26 cellular contexts compared by ENCODE assay signal in the genomic region with DNA sequence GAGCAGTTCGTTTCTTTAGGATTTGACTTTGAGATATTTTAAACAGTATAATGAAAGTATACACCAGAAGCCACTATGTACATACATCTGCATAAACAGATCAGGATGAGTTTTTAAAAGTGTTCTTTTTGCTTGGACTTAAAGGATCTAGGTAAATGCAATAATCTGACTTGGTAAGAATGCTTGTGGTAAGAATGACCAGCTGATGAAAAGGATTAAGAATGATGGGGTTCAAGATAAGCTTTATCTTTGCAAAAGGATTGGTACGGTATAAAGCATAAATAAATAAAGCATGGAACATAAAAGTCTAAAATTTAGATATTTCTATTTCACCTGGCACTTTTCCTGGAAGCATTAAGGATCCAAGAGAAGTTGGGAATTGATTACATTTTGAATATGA. TPM values are rescaled to one million over a fixed set of nuclear protein-coding genes. Genes with fewer than 3 reads are reported as not detected.
A peak's percentile ranks its signal among the peaks of the same experiment; 100 is the strongest.
DNase-seq lines count a peak whose midpoint lies in the region; ATAC-seq and TF ChIP-seq lines count a peak whose summit lies in the region.
"Had no signal": no experiment of that assay in that cellular context is flagged by ENCODE, and none has a peak within 500 bp of the region (broad histone marks: within the 10 kb centered on the region; RNA-seq: fewer than 3 reads in every experiment).

No MANE protein-coding gene starts in this region.

- no peaks in the 10 kb centered on the region for H3K79me2 ChIP-seq in Loucy (ENCODE audit: insufficient read depth, low read length)

- no peaks in the 10 kb centered on the region for H3K27me3 ChIP-seq in AG04450 (ENCODE audit: control insufficient read depth, insufficient read depth, low read length)
- H3K27me3 ChIP-seq in Loucy (ENCODE audit: insufficient read depth, low read length, poor library complexity, severe bottlenecking) = no peaks in the 10 kb centered on the region
- H3K27me3 ChIP-seq: adrenal gland; BLaER1 treated with 17β-estradiol and CSF1 and Interleukin-3, amounts not matched to agents 10 nM and 100 nM; upper lobe of right lung had no signal

- no CpG with 5 or more reads among the region's 2 CpGs for WGBS in mesodermal cell (ENCODE audit: insufficient coverage in 2 of 2), 2 experiments

- POLR2A ChIA-PET in AG04450 (lab: Yijun Ruan, JAX) = no interaction called here

- TF ChIP-seq CTCF in AG04450 (IDR thresholded peaks at IDR 0.05; ENCODE audit: low read depth, low read length) (no peak), Loucy (conservative IDR thresholded peaks at IDR 0.05; ENCODE audit: low read length) (no peak), chondrocyte (IDR thresholded peaks at IDR 0.05) (no peak)

- peaks cover 31% of the 10 kb centered on the region for H3K4me1 Mint-ChIP-seq in chondrocyte (ENCODE audit: low read depth)
- H3K4me1 Mint-ChIP-seq: activated CD4-positive, alpha-beta T cell treated with anti-CD3 and anti-CD28 coated beads, Interleukin-2, amount 10 ng/mL, durations not matched to agents 24 days and 14 days; memory B cell; naive B cell; stimulated activated effector memory CD8-positive, alpha-beta T cell treated with anti-CD3 and anti-CD28 coated beads, Interleukin-12 subunit alpha, Interleukin-12 subunit beta, amount 100 ng/mL, for 72 hours had no signal

- H3K36me3 ChIP-seq in Loucy (ENCODE audit: insufficient read depth, low read length) = no peaks in the 10 kb centered on the region
- H3K36me3 ChIP-seq in mesodermal cell (ENCODE audit: control insufficient read depth, insufficient read depth, low read length) = no peaks in the 10 kb centered on the region
- H3K36me3 ChIP-seq: adrenal gland; BLaER1 treated with 17β-estradiol and CSF1 and Interleukin-3, amounts not matched to agents 10 nM and 100 nM; upper lobe of right lung had no signal

- H3K4me3 ChIP-seq in AG04450 (ENCODE audit: low read depth, low read length) (no peak overlapping the region), Loucy (ENCODE audit: low read length, poor library complexity, severe bottlenecking) (no peak overlapping the region), mesodermal cell (ENCODE audit: extremely low read depth, insufficient read depth, low read length, poor library complexity, severe bottlenecking) (no peak overlapping the region)
- H3K4me3 ChIP-seq: adrenal gland; BLaER1 treated with 17β-estradiol and CSF1 and Interleukin-3, amounts not matched to agents 10 nM and 100 nM; upper lobe of right lung had no signal

- H3K36me3 Mint-ChIP-seq in chondrocyte (ENCODE audit: low read depth) = no peaks in the 10 kb centered on the region
- H3K36me3 Mint-ChIP-seq: stimulated activated effector memory CD8-positive, alpha-beta T cell treated with anti-CD3 and anti-CD28 coated beads, Interleukin-12 subunit alpha, Interleukin-12 subunit beta, amount 100 ng/mL, for 72 hours had no signal

- no peaks in the 10 kb centered on the region for H3K27me3 Mint-ChIP-seq in chondrocyte (ENCODE audit: low read depth)
- H3K27me3 Mint-ChIP-seq: activated CD4-positive, alpha-beta T cell treated with anti-CD3 and anti-CD28 coated beads, Interleukin-2, amount 10 ng/mL, durations not matched to agents 24 days and 14 days; dendritic cell treated with granulocyte-macrophage colony-stimulating factor and Interleukin-4, amounts not matched to agents 40 ng/mL and 50 ng/mL, for 4 days; memory B cell; naive B cell had no signal

- ATAC-seq in GM18909 (IDR thresholded peaks at IDR 0.05; ENCODE audit: poor library complexity, unreplicated experiment) (no peak), GM19452 (IDR thresholded peaks at IDR 0.05; ENCODE audit: unreplicated experiment) (no peak)
- ATAC-seq: activated T-cell treated with anti-CD3 and anti-CD28 coated beads, Interleukin-2, amount 50 U/mL, for 4 hours; stimulated activated effector memory CD8-positive, alpha-beta T cell treated with anti-CD3 and anti-CD28 coated beads, Interleukin-12 subunit alpha, Interleukin-12 subunit beta, amount 100 ng/mL, for 72 hours had no signal

- CTCF ChIA-PET in AG04450 (lab: Charles Lee) = interaction anchor here (3.2 kb wide), 1 partner anchor 8 kb away, joined by 11 read pairs; no protein-coding TSS in a partner anchor

- no peak overlapping the region for H3K4me2 ChIP-seq in Loucy (ENCODE audit: low read depth, low read length, poor library complexity, severe bottlenecking)

- peak overlapping the region; percentile 98 for H3K27ac ChIP-seq in AG04450 (ENCODE audit: low read depth, low read length)
- H3K27ac ChIP-seq in mesodermal cell (ENCODE audit: low read depth, low read length, severe bottlenecking) = peak overlapping the region; percentile 79
- H3K27ac ChIP-seq: adrenal gland; BLaER1 treated with 17β-estradiol and CSF1 and Interleukin-3, amounts not matched to agents 10 nM and 100 nM; upper lobe of right lung; VCaP had no signal

- H4K20me1 ChIP-seq in Loucy (ENCODE audit: insufficient read depth, low read length, poor library complexity, severe bottlenecking) = no peaks in the 10 kb centered on the region
- H4K20me1 ChIP-seq: BLaER1 treated with 17β-estradiol and CSF1 and Interleukin-3, amounts not matched to agents 10 nM and 100 nM had no signal

- no peaks in the 10 kb centered on the region for H3F3A ChIP-seq in Loucy (ENCODE audit: low read depth)

- peak overlapping the region; percentile 60 for H3K27ac Mint-ChIP-seq in chondrocyte (ENCODE audit: unreplicated experiment)
- H3K27ac Mint-ChIP-seq: activated CD4-positive, alpha-beta T cell treated with anti-CD3 and anti-CD28 coated beads, Interleukin-2, amount 10 ng/mL, durations not matched to agents 24 days and 14 days; dendritic cell treated with granulocyte-macrophage colony-stimulating factor and Interleukin-4, amounts not matched to agents 40 ng/mL and 50 ng/mL, for 4 days; memory B cell; naive B cell; stimulated activated effector memory CD8-positive, alpha-beta T cell treated with anti-CD3 and anti-CD28 coated beads, Interleukin-12 subunit alpha, Interleukin-12 subunit beta, amount 100 ng/mL, for 72 hours; T-helper 2 cell treated with Interferon-gamma antibody and Interleukin-4, amounts not matched to agents 5 μg/mL and 100 μg/mL, for 36 hours had no signal

- H3K4me1 ChIP-seq in Loucy (ENCODE audit: insufficient read depth, low read length, poor library complexity, severe bottlenecking) = peaks cover 16% of the 10 kb centered on the region
- H3K4me1 ChIP-seq in mesodermal cell (ENCODE audit: control insufficient read depth, insufficient read depth, low read length, poor library complexity, severe bottlenecking) = peaks cover 18% of the 10 kb centered on the region
- H3K4me1 ChIP-seq: adrenal gland, Caco-2, upper lobe of right lung had no signal

- no peaks in the 10 kb centered on the region for H3K9me3 ChIP-seq in AG04450 (ENCODE audit: control insufficient read depth, insufficient read depth, low read length)
- H3K9me3 ChIP-seq in Loucy (ENCODE audit: insufficient read depth, low read depth, low read length) = no peaks in the 10 kb centered on the region
- no peaks in the 10 kb centered on the region for H3K9me3 ChIP-seq in mesodermal cell (ENCODE audit: control insufficient read depth, low read length)
- H3K9me3 ChIP-seq: adrenal gland, upper lobe of right lung had no signal

- H3K4me3 Mint-ChIP-seq in chondrocyte (ENCODE audit: unreplicated experiment) = no peak overlapping the region
- H3K4me3 Mint-ChIP-seq: activated CD4-positive, alpha-beta T cell treated with anti-CD3 and anti-CD28 coated beads, Interleukin-2, amount 10 ng/mL, durations not matched to agents 24 days and 14 days; activated T-cell treated with anti-CD3 and anti-CD28 coated beads, Interleukin-2, amount 50 U/mL, for 4 hours; dendritic cell treated with granulocyte-macrophage colony-stimulating factor and Interleukin-4, amounts not matched to agents 40 ng/mL and 50 ng/mL, for 4 days; memory B cell; naive B cell; stimulated activated effector memory CD8-positive, alpha-beta T cell treated with anti-CD3 and anti-CD28 coated beads, Interleukin-12 subunit alpha, Interleukin-12 subunit beta, amount 100 ng/mL, for 72 hours; T-helper 2 cell treated with Interferon-gamma antibody and Interleukin-4, amounts not matched to agents 5 μg/mL and 100 μg/mL, for 36 hours had no signal

- peaks cover 3% of the 10 kb centered on the region for H3K9me3 Mint-ChIP-seq in chondrocyte (ENCODE audit: low read depth)
- H3K9me3 Mint-ChIP-seq: activated CD4-positive, alpha-beta T cell treated with anti-CD3 and anti-CD28 coated beads, Interleukin-2, amount 10 ng/mL, durations not matched to agents 24 days and 14 days; T-helper 2 cell treated with Interferon-gamma antibody and Interleukin-4, amounts not matched to agents 5 μg/mL and 100 μg/mL, for 36 hours had no signal

- H2AFZ ChIP-seq in Loucy (ENCODE audit: low read length) = 0 out of 2 replicates have a peak overlapping the region, but pooled peaks have one; percentile 7

- H3K9me2 ChIP-seq in Loucy (replicated peaks; ENCODE audit: low read depth, low read length) = no peaks in the 10 kb centered on the region

- no peak overlapping the region for H3K9ac ChIP-seq in Loucy (ENCODE audit: low read depth, low read length, poor library complexity, severe bottlenecking)
- H3K9ac ChIP-seq: BLaER1 treated with 17β-estradiol and CSF1 and Interleukin-3, amounts not matched to agents 10 nM and 100 nM had no signal

- DNase-seq in AG04450 (ENCODE audit: low read depth, low spot score) (no peak), chondrocyte (ENCODE audit: low spot score) (no peak), NAMALWA (ENCODE audit: low spot score) (no peak)
- no peak for DNase-seq in central memory CD4-positive, alpha-beta T cell
- DNase-seq: activated CD4-positive, alpha-beta T cell treated with anti-CD3 and anti-CD28 coated beads, Interleukin-2, amount 10 ng/mL, durations not matched to agents 24 days and 14 days; activated T-cell treated with anti-CD3 and anti-CD28 coated beads, Interleukin-2, amount 50 U/mL, for 4 hours; adrenal gland; Caco-2; head of caudate nucleus; left cardiac atrium; naive B cell; NCI-H1092 treated with DMSO at 0.1 percent for 48 hours; NCI-H187 treated with DMSO at 0.1 percent for 48 hours; NCI-H69; substantia nigra; upper lobe of right lung had no signal

RNA-seq across cellular contexts. Expression of gene MME, which starts 9.8 kb away (rescaled TPM):
- polyA plus RNA-seq in AG04450 (2011; rRNA removed) = 51.6 and 61.7 TPM in 2 replicates
- polyA minus RNA-seq in AG04450 (2011; rRNA and poly(A)+ RNA removed) = 60.4 and 90.5 TPM in 2 replicates
- 1.7 to 8.9 TPM (median 2.5 TPM) in 3 replicates for total RNA-seq in chondrocyte
- polyA plus RNA-seq in mesodermal cell (2013, experiment 1 of 2) = 39.8 TPM
- polyA plus RNA-seq in mesodermal cell (2013, experiment 2 of 2) = 43.8 TPM
- total RNA-seq: activated CD4-positive, alpha-beta T cell treated with anti-CD3 and anti-CD28 coated beads, Interleukin-2, amount 10 ng/mL, durations not matched to agents 24 days and 14 days had no signal
